8 cellular contexts compared by ENCODE assay signal in the genomic region with DNA sequence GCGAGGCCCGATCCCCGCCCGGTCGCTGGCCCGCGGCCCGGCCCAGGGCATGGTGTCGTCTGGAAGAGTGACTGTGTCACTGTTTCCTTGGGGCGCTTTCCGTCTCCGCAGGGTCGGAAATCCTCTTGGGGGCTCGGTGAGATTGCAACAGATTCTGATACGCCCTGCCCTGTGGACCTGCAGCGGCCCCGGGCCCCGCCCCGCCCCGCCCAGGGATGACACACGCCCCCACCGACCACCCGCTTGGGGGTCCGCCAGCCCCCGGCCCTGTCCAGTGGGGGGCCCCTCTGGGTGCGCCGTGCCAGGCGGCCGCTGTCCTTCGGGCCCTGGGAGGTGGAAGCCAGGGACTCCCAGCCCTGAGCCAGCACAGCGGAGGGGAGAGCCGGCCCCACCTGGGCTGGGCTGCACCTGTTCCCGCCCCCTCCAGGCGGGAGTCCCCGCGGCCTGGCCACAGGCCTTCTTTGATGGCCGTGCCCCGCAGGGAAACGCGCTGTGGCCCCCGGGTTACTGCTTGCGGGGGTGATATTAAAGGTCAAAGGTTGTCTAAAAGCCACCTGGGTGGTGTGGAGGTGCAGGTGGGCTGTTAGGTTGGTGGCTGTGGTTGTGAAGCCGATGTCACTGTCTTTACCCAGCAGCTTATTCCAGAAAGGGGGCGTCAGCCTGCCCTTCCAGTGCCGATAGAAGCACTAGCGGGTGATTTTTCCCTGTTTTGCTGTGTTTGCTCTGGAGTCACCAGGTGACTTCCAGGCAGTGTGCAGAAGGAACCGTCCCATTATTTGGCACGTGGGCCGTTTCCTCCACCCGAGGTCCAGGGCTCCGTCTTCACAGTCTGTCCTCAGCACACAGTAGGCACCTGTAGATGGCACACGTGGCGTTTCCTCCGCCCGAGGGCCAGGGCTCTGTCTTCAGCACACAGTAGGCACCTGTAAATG. TPM values are rescaled to one million over a fixed set of nuclear protein-coding genes. Genes with fewer than 3 reads are reported as not detected.
DNase-seq lines count a peak whose midpoint lies in the region; ATAC-seq and TF ChIP-seq lines count a peak whose summit lies in the region.

No MANE protein-coding gene starts in this region.

- H3K79me2 ChIP-seq in osteoblast (ENCODE audit: insufficient read depth, low read length): peaks cover 33% of the 10 kb centered on the region

- peak overlapping the region; percentile 79 for H3K4me2 ChIP-seq in osteoblast (ENCODE audit: insufficient read depth, low read length)

- no peaks in the 10 kb centered on the region for H3K27me3 ChIP-seq in osteoblast (ENCODE audit: insufficient read depth, low read length)

- no peaks in the 10 kb centered on the region for H3K36me3 ChIP-seq in osteoblast (ENCODE audit: insufficient read depth, low read length)

- DNase-seq in GM12865 (ENCODE audit: low read depth) (peak; percentile 44), epithelial cell of proximal tubule (ENCODE audit: low read depth) (no peak), osteoblast (ENCODE audit: insufficient read length, low spot score, missing footprints) (no peak), cerebellar nuclear complex (lab: John Stamatoyannopoulos, UW) (no peak), DMS79 (lab: John Stamatoyannopoulos, UW) (no peak)
- DNase-seq in activated CD4-positive, alpha-beta T cell treated with anti-CD3 and anti-CD28 coated beads for 36 hours: peak; percentile 64

- no peaks in the 10 kb centered on the region for H3K9me3 ChIP-seq in osteoblast (ENCODE audit: low read depth, low read length)

- no peaks in the 10 kb centered on the region for H3K36me3 Mint-ChIP-seq in activated CD4-positive, alpha-beta T cell treated with anti-CD3 and anti-CD28 coated beads for 36 hours (ENCODE audit: low read depth)

- TF ChIP-seq CTCF in GM12865 (IDR thresholded peaks at IDR 0.05; ENCODE audit: insufficient read depth, low read depth, low read length, missing control alignments): no peak
- no peak for TF ChIP-seq CTCF in epithelial cell of proximal tubule (conservative IDR thresholded peaks at IDR 0.05; ENCODE audit: low read depth, low read length)
- TF ChIP-seq CTCF in osteoblast (IDR thresholded peaks at IDR 0.05; ENCODE audit: extremely low read depth, low read depth, low read length): no peak

- H3K4me1 ChIP-seq in osteoblast (ENCODE audit: insufficient read depth, low read length): peaks cover 9% of the 10 kb centered on the region

- H2AFZ ChIP-seq in osteoblast (ENCODE audit: low read length): no peak overlapping the region

- CTCF ChIA-PET in activated CD4-positive, alpha-beta T cell treated with anti-CD3 and anti-CD28 coated beads for 36 hours (lab: Charles Lee): no interaction called here

- H3K27ac ChIP-seq in osteoblast (ENCODE audit: low read depth, low read length): no peak overlapping the region

- H3K4me3 ChIP-seq in GM12865 (ENCODE audit: low read depth, low read length): peak overlapping the region; percentile 62
- H3K4me3 ChIP-seq in epithelial cell of proximal tubule (ENCODE audit: low read depth, low read length): peak overlapping the region; percentile 84
- H3K4me3 ChIP-seq in osteoblast (ENCODE audit: insufficient read depth, low read length): peak overlapping the region; percentile 83

- peaks cover 22% of the 10 kb centered on the region for H4K20me1 ChIP-seq in osteoblast (ENCODE audit: insufficient read depth, low read length)

- intact Hi-C loops in activated CD4-positive, alpha-beta T cell treated with anti-CD3 and anti-CD28 coated beads for 36 hours (cut with DNase I, micrococcal nuclease): loop anchor here (1.0 to 5.0 kb wide), 5 partner anchors 15 to 135 kb away; partner anchors contain the start of genes ATP6V0C (in 2 of the 2), ABCA3 (in 1 of the 2), CCNF (in 1 of the 2) and TEDC2 (in 1 of the 2)

- no peaks in the 10 kb centered on the region for H3K9me3 Mint-ChIP-seq in activated CD4-positive, alpha-beta T cell treated with anti-CD3 and anti-CD28 coated beads for 36 hours (ENCODE audit: low read depth)

- H3K27me3 Mint-ChIP-seq in activated CD4-positive, alpha-beta T cell treated with anti-CD3 and anti-CD28 coated beads for 36 hours: peaks cover 8% of the 10 kb centered on the region

- peaks cover 6% of the 10 kb centered on the region for H3K4me1 Mint-ChIP-seq in activated CD4-positive, alpha-beta T cell treated with anti-CD3 and anti-CD28 coated beads for 36 hours

- peak overlapping the region; percentile 71 for H3K4me3 Mint-ChIP-seq in activated CD4-positive, alpha-beta T cell treated with anti-CD3 and anti-CD28 coated beads for 36 hours

- H3K27ac Mint-ChIP-seq in activated CD4-positive, alpha-beta T cell treated with anti-CD3 and anti-CD28 coated beads for 36 hours: no peak overlapping the region

- ATAC-seq in HG03196 (IDR thresholded peaks at IDR 0.05; ENCODE audit: unreplicated experiment) (peak; percentile 10), HG03469 (IDR thresholded peaks at IDR 0.05; ENCODE audit: unreplicated experiment) (no peak)
- ATAC-seq in activated CD4-positive, alpha-beta T cell treated with anti-CD3 and anti-CD28 coated beads for 36 hours: peak; percentile 33

- POLR2A ChIA-PET in activated CD4-positive, alpha-beta T cell treated with anti-CD3 and anti-CD28 coated beads for 36 hours (lab: Charles Lee): interaction anchor here (0.7 kb wide), 1 partner anchor 193 kb away, joined by 3 read pairs; no protein-coding TSS in a partner anchor

RNA-seq across cellular contexts. Expression of gene TBC1D24, which starts 0.8 kb away (rescaled TPM):
- total RNA-seq in activated CD4-positive, alpha-beta T cell treated with anti-CD3 and anti-CD28 coated beads for 36 hours: 10 to 100 TPM; 10.4 to 12.7 TPM
- total RNA-seq in epithelial cell of proximal tubule: 7.8 and 9.1 TPM in 2 replicates
- total RNA-seq in osteoblast: 15.9 and 16.6 TPM in 2 replicates

RNA-seq across cellular contexts. Expression of gene NTN3, which starts 4.6 kb away (rescaled TPM):
- total RNA-seq in activated CD4-positive, alpha-beta T cell treated with anti-CD3 and anti-CD28 coated beads for 36 hours: not detected
- total RNA-seq in epithelial cell of proximal tubule (0.23 TPM in 1 of 2 replicates, not detected in the other), osteoblast (under 0.01 and 0.36 TPM in 2 replicates)

RNA-seq across cellular contexts. Expression of gene TEDC2, which starts 15.8 kb away (rescaled TPM):
- total RNA-seq in activated CD4-positive, alpha-beta T cell treated with anti-CD3 and anti-CD28 coated beads for 36 hours: 10 to 100 TPM; 21.0 to 23.1 TPM
- 26.0 and 40.4 TPM in 2 replicates for total RNA-seq in epithelial cell of proximal tubule
- 3.5 and 5.1 TPM in 2 replicates for total RNA-seq in osteoblast

RNA-seq across cellular contexts. Expression of gene ATP6V0C, which starts 38.1 kb away (rescaled TPM):
- total RNA-seq in activated CD4-positive, alpha-beta T cell treated with anti-CD3 and anti-CD28 coated beads for 36 hours: 100 to 1,000 TPM in 1 of 2 experiments, 10 to 100 TPM in 1; 91.7 to 130 TPM
- total RNA-seq in epithelial cell of proximal tubule (32.4 and 46.6 TPM in 2 replicates), osteoblast (18.8 and 22.7 TPM in 2 replicates)

RNA-seq across cellular contexts. Expression of gene AMDHD2, which starts 44.5 kb away (rescaled TPM):
- total RNA-seq in activated CD4-positive, alpha-beta T cell treated with anti-CD3 and anti-CD28 coated beads for 36 hours: 10 to 100 TPM; 20.9 to 31.6 TPM
- 32.7 and 41.1 TPM in 2 replicates for total RNA-seq in epithelial cell of proximal tubule
- 88.4 and 94.8 TPM in 2 replicates for total RNA-seq in osteoblast

Comparison
In these comparisons a context has a peak if more than half of its experiments do, and no peak if none do; other contexts are left out.
1. DNase-seq: peak in GM12865 (single experiment) and activated CD4-positive, alpha-beta T cell treated with anti-CD3 and anti-CD28 coated beads for 36 hours (single experiment); none in epithelial cell of proximal tubule (single experiment), osteoblast (single experiment), cerebellar nuclear complex (0 of 2) and DMS79 (single experiment).
2. Peak in every context shown above with its lines, with median percentiles within 50 percentile points of each other: H3K4me3 ChIP-seq.